In the genomic region with DNA sequence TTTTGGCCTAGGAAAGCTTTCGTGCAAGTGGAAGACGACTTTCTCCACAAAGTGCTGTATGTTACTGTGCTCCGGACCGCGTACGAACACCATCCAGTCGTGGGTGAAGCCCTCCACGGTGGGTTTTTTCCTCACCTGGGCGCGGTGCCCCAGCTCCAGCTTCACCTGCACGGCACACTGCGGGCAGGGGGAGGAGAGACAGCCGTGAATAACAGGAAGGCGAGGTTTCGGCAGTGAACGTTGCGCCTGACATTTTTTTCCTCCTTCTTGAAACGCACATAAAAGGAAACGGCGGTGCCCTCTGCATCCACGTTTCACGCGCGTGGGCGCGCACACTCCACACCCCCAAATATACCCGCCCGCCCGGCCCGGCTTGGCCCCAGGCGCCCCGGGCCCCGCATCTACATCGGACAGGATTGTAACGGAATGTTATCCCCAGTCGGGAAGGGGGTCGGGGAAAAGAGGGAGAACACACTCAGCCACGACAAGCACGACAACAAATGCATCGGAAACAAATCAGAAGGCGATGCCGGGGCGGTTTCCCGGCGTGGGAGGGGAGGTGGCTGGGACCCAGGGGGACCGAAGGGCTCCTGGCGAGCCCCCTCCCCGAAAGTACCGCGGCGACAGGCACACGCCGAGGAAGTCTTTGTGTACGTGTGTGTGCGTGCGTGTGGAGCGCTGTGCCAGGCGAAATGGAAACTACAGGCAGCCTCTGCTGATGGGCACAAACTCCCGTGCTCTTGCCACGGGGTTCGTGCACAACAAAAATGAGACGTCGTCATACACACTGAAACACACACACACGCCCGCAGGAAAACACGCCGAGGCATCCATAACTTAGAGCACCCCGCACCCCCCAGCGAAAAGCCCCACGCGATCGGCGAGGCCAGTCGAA, we compare ENCODE assay signal across 8 cellular contexts. TPM values are rescaled to one million over a fixed set of nuclear protein-coding genes. Genes with fewer than 3 reads are reported as not detected.
DNase-seq lines count a peak whose midpoint lies in the region; ATAC-seq and TF ChIP-seq lines count a peak whose summit lies in the region.

No MANE protein-coding gene starts in this region.

- H3K27me3 Mint-ChIP-seq in Caco-2 (ENCODE audit: insufficient read depth, unreplicated experiment): no peaks in the 10 kb centered on the region
- H3K27me3 Mint-ChIP-seq in activated T-cell treated with anti-CD3 and anti-CD28 coated beads, Interleukin-2, amount 50 U/mL, for 24 hours: no peaks in the 10 kb centered on the region
- peaks cover 0 to 8% (median 0%) of the 10 kb centered on the region in 3 donors for H3K27me3 Mint-ChIP-seq in naive B cell
- no peaks in the 10 kb centered on the region for H3K27me3 Mint-ChIP-seq in stimulated activated naive CD8-positive, alpha-beta T cell treated with anti-CD3 and anti-CD28 coated beads, Interleukin-15, Interleukin-2, amounts not matched to agents 100 ng/mL and 50 ng/mL, for 24 hours

- H3K4me3 Mint-ChIP-seq in Caco-2 (ENCODE audit: unreplicated experiment) (peak overlapping the region; percentile 69), naive B cell (peak overlapping the region; percentile 85 to 99 (median 96))
- peak overlapping the region; percentile 87 for H3K4me3 Mint-ChIP-seq in activated T-cell treated with anti-CD3 and anti-CD28 coated beads, Interleukin-2, amount 50 U/mL, for 24 hours
- peak overlapping the region; percentile 90 for H3K4me3 Mint-ChIP-seq in stimulated activated naive CD8-positive, alpha-beta T cell treated with anti-CD3 and anti-CD28 coated beads, Interleukin-15, Interleukin-2, amounts not matched to agents 100 ng/mL and 50 ng/mL, for 24 hours

- ATAC-seq in naive B cell (ENCODE audit: low read depth in 2 of 2): no peak
- ATAC-seq in GM19023 (IDR thresholded peaks at IDR 0.05; ENCODE audit: unreplicated experiment): no peak
- ATAC-seq in GM18517 (IDR thresholded peaks at IDR 0.05; ENCODE audit: unreplicated experiment): no peak

- intact Hi-C loops in Caco-2 (cut with micrococcal nuclease; ENCODE audit: unreplicated experiment): loop anchor here (1.0 to 5.0 kb wide), 6 partner anchors 9 to 476 kb away; no protein-coding TSS in a partner anchor
- intact Hi-C loops in esophagus squamous epithelium (cut with DNase I): loop anchor here (5.0 to 10.0 kb wide), 2 partner anchors 266 to 321 kb away; no protein-coding TSS in a partner anchor

- CTCF ChIA-PET in Caco-2 (lab: Charles Lee): no interaction called here

- H3K9me3 Mint-ChIP-seq in Caco-2 (ENCODE audit: unreplicated experiment) (no peaks in the 10 kb centered on the region), naive B cell (peaks cover 0 to 2% (median 0%) of the 10 kb centered on the region in 7 donors)
- no peaks in the 10 kb centered on the region for H3K9me3 Mint-ChIP-seq in activated T-cell treated with anti-CD3 and anti-CD28 coated beads, Interleukin-2, amount 50 U/mL, for 24 hours
- H3K9me3 Mint-ChIP-seq in stimulated activated naive CD8-positive, alpha-beta T cell treated with anti-CD3 and anti-CD28 coated beads, Interleukin-15, Interleukin-2, amounts not matched to agents 100 ng/mL and 50 ng/mL, for 24 hours: no peaks in the 10 kb centered on the region

- TF ChIP-seq POLR2A in esophagus squamous epithelium (IDR thresholded peaks at IDR 0.05): no peak

- H3K27me3 ChIP-seq in Caco-2 (replicated peaks; ENCODE audit: control insufficient read depth, insufficient read depth, low read length): no peaks in the 10 kb centered on the region
- no peaks in the 10 kb centered on the region for H3K27me3 ChIP-seq in esophagus squamous epithelium

- POLR2A ChIA-PET in Caco-2 (lab: Charles Lee): interaction anchor here (0.7 kb wide), 1 partner anchor 674 kb away, joined by 4 read pairs; no protein-coding TSS in a partner anchor

- BruUV-seq in Caco-2 (replicated peaks; lab: Mats Ljungman, UMichigan): no TSS peak

- H3K36me3 ChIP-seq in Caco-2 (ENCODE audit: control insufficient read depth, insufficient read depth, low read length): no peaks in the 10 kb centered on the region
- no peaks in the 10 kb centered on the region for H3K36me3 ChIP-seq in esophagus squamous epithelium

- H3K4me1 Mint-ChIP-seq in Caco-2 (ENCODE audit: low read depth, unreplicated experiment): peaks cover 6% of the 10 kb centered on the region
- peaks cover 58% of the 10 kb centered on the region for H3K4me1 Mint-ChIP-seq in activated T-cell treated with anti-CD3 and anti-CD28 coated beads, Interleukin-2, amount 50 U/mL, for 24 hours (ENCODE audit: low read depth)
- H3K4me1 Mint-ChIP-seq in naive B cell: peaks cover 34 to 46% (median 35%) of the 10 kb centered on the region in 3 donors
- H3K4me1 Mint-ChIP-seq in stimulated activated naive CD8-positive, alpha-beta T cell treated with anti-CD3 and anti-CD28 coated beads, Interleukin-15, Interleukin-2, amounts not matched to agents 100 ng/mL and 50 ng/mL, for 24 hours (ENCODE audit: low read depth): peaks cover 58% of the 10 kb centered on the region

- H3K9me3 ChIP-seq in Caco-2 (no peaks in the 10 kb centered on the region), esophagus squamous epithelium (no peaks in the 10 kb centered on the region)

- H3K27ac ChIP-seq in esophagus squamous epithelium: peak overlapping the region; percentile 80 to 96 (median 94)

- H3K27ac Mint-ChIP-seq in Caco-2 (ENCODE audit: unreplicated experiment) (peak overlapping the region; percentile 76), naive B cell (peak overlapping the region; percentile 40 to 98 (median 76))
- peak overlapping the region; percentile 95 for H3K27ac Mint-ChIP-seq in activated T-cell treated with anti-CD3 and anti-CD28 coated beads, Interleukin-2, amount 50 U/mL, for 24 hours
- peak overlapping the region; percentile 98 for H3K27ac Mint-ChIP-seq in stimulated activated naive CD8-positive, alpha-beta T cell treated with anti-CD3 and anti-CD28 coated beads, Interleukin-15, Interleukin-2, amounts not matched to agents 100 ng/mL and 50 ng/mL, for 24 hours

- H3K4me3 ChIP-seq in Caco-2 (ENCODE audit: low read depth, low read length) (peak overlapping the region; percentile 62), esophagus squamous epithelium (peak overlapping the region; percentile 90 to 97 (median 96))

- H3K4me1 ChIP-seq in Caco-2 (peaks cover 15% of the 10 kb centered on the region), esophagus squamous epithelium (peaks cover 11 to 64% (median 17%) of the 10 kb centered on the region in 3 donors)

- H3K36me3 Mint-ChIP-seq in Caco-2 (ENCODE audit: insufficient read depth, unreplicated experiment) (no peaks in the 10 kb centered on the region), naive B cell (no peaks in the 10 kb centered on the region)
- peaks cover 21% of the 10 kb centered on the region for H3K36me3 Mint-ChIP-seq in activated T-cell treated with anti-CD3 and anti-CD28 coated beads, Interleukin-2, amount 50 U/mL, for 24 hours (ENCODE audit: low read depth)
- H3K36me3 Mint-ChIP-seq in stimulated activated naive CD8-positive, alpha-beta T cell treated with anti-CD3 and anti-CD28 coated beads, Interleukin-15, Interleukin-2, amounts not matched to agents 100 ng/mL and 50 ng/mL, for 24 hours (ENCODE audit: low read depth): peaks cover 22% of the 10 kb centered on the region

- WGBS in esophagus squamous epithelium, 2 donors: 0 to 2% methylated on average over 31 to 36 of the region's 74 CpGs

- TF ChIP-seq CTCF in Caco-2 (IDR thresholded peaks at IDR 0.05; ENCODE audit: insufficient read depth in 1 of 2, low read depth in 1 of 2, low read length in 1 of 2, severe bottlenecking in 1 of 2, unreplicated experiment in 1 of 2) (no peak), esophagus squamous epithelium (IDR thresholded peaks at IDR 0.05) (no peak)

- DNase-seq in Caco-2 (peak in 1 of 2 experiments; percentile 27), NCI-H146 treated with DMSO at 0.1 percent for 48 hours (lab: John Stamatoyannopoulos, UW; ENCODE audit: unreplicated experiment) (peak; percentile 18), esophagus squamous epithelium (lab: John Stamatoyannopoulos, UW) (no peak), naive B cell (peak; percentile 31)
- peak; percentile 77 for DNase-seq in activated T-cell treated with anti-CD3 and anti-CD28 coated beads, Interleukin-2, amount 50 U/mL, for 24 hours

RNA-seq across cellular contexts. Expression of a gene that starts 1.4 kb away (rescaled TPM):
- total RNA-seq in Caco-2 (2022) (22.0 and 24.4 TPM in 2 replicates), esophagus squamous epithelium (10 to 100 TPM in 1 of 4 donors, 1 to 10 TPM in 3; 8.2 to 21.5 (median 8.6) TPM)
- polyA plus RNA-seq in naive B cell (ENCODE audit: low read depth in 6 of 6): 10 to 100 TPM in 1 of 6 donors, 1 to 10 TPM in 5; 3.2 to 11.6 (median 5.7) TPM
